Comparison of ENCODE assay signal across 8 cellular contexts in the genomic region with DNA sequence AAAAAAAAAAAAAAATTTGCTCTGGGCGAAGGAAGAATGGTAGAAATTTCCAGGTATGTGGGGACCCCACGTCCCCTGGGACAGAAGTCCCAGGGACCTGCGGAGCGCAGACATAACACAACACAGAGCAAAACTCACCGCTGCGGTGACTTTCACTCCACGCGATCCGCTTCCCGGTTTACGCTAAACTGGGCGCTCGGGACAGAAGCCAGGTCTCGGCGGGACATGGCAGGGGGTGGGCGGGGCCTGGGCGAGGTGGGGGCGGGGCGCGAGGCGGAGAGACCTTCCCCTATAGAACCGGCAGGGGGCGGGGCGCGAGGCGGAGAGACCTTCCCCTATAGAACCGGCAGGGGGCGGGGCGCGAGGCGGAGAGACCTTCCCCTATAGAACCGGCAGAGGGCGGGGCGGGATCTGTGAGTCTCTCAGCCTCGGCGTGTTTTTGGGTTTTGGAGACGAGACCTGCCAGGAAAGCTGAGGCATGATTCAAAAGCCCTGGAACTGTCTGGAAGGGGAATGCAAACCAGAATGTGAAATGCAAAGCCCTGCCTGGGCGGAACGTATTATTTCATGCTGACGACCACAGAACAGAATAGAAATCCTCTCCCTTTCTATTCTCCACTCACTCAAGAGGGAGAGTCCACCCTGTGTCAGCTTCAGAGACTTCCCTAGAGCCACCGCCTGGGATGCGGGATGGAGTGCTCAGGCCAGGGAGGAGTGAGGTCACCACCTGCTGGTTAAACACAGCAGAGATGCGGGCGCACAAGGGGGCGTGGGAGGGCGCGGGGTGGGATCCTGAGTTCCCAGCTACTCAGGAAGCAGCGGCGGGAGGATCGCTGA.
A peak's percentile ranks its signal among the peaks of the same experiment; 100 is the strongest.
DNase-seq lines count a peak whose midpoint lies in the region; ATAC-seq and TF ChIP-seq lines count a peak whose summit lies in the region.

No MANE protein-coding gene starts in this region.

- peak overlapping the region; percentile 77 for H3K4me3 Mint-ChIP-seq in activated T-cell treated with anti-CD3 and anti-CD28 coated beads, Interleukin-2, amount 50 U/mL, for 24 hours

- DNase-seq in NT2/D1 (ENCODE audit: low read depth, low spot score) (peak; percentile 49), erythroblast (lab: John Stamatoyannopoulos, UW) (peak; percentile 82 to 84)
- peak; percentile 81 for DNase-seq in activated T-cell treated with anti-CD3 and anti-CD28 coated beads, Interleukin-2, amount 50 U/mL, for 24 hours
- peak; percentile 47 to 70 for DNase-seq in stimulated activated CD8-positive, alpha-beta memory T cell treated with anti-CD3 and anti-CD28 coated beads, Interleukin-2, amount 100 ng/mL, for 48 hours (ENCODE audit: low read depth in 2 of 2)

- H3K36me3 ChIP-seq in NT2/D1 (ENCODE audit: insufficient read depth, insufficient read length, low read length) (peaks cover 9% of the 10 kb centered on the region), mucosa of stomach (ENCODE audit: control insufficient read depth, insufficient read depth, low read length) (no peaks in the 10 kb centered on the region)

- H3K9me3 ChIP-seq in NT2/D1 (ENCODE audit: insufficient read depth, low read length) = peaks cover 17% of the 10 kb centered on the region; the same call in 1 of the 2 replicates
- H3K9me3 ChIP-seq in mucosa of stomach (ENCODE audit: control insufficient read depth, low read length) = no peaks in the 10 kb centered on the region

- H3K27me3 Mint-ChIP-seq in activated T-cell treated with anti-CD3 and anti-CD28 coated beads, Interleukin-2, amount 50 U/mL, for 24 hours = peaks cover 33% of the 10 kb centered on the region

- H3K4me3 ChIP-seq in GM08714 (ENCODE audit: low read length) (peak overlapping the region; percentile 60; the same call in 1 of the 2 replicates), NT2/D1 (ENCODE audit: insufficient read length, low read depth) (peak overlapping the region; percentile 45), mucosa of stomach (ENCODE audit: low read length) (peak overlapping the region; percentile 44)

- peak overlapping the region; percentile 70 for H3K9ac ChIP-seq in NT2/D1 (ENCODE audit: insufficient read length, low read depth)
- peak overlapping the region; percentile 45 for H3K9ac ChIP-seq in mucosa of stomach (ENCODE audit: low read length)

- peaks cover 27% of the 10 kb centered on the region for H3K36me3 Mint-ChIP-seq in activated T-cell treated with anti-CD3 and anti-CD28 coated beads, Interleukin-2, amount 50 U/mL, for 24 hours (ENCODE audit: low read depth)

- no peak for ATAC-seq in HG03025 (IDR thresholded peaks at IDR 0.05; ENCODE audit: low FRiP score, unreplicated experiment)
- ATAC-seq in HG02885 (IDR thresholded peaks at IDR 0.05; ENCODE audit: poor library complexity, unreplicated experiment) = no peak

- peaks cover 26% of the 10 kb centered on the region for H3K9me3 Mint-ChIP-seq in activated T-cell treated with anti-CD3 and anti-CD28 coated beads, Interleukin-2, amount 50 U/mL, for 24 hours

- H3K4me1 ChIP-seq in NT2/D1 (ENCODE audit: insufficient read depth, insufficient read length) = no peaks in the 10 kb centered on the region
- H3K4me1 ChIP-seq in mucosa of stomach (ENCODE audit: control insufficient read depth, insufficient read depth, low read length) = peaks cover 9% of the 10 kb centered on the region

- H3K4me1 Mint-ChIP-seq in activated T-cell treated with anti-CD3 and anti-CD28 coated beads, Interleukin-2, amount 50 U/mL, for 24 hours (ENCODE audit: low read depth) = peaks cover 16% of the 10 kb centered on the region

- H3K27ac Mint-ChIP-seq in activated T-cell treated with anti-CD3 and anti-CD28 coated beads, Interleukin-2, amount 50 U/mL, for 24 hours = no peak overlapping the region

- H3K27me3 ChIP-seq in NT2/D1 (ENCODE audit: insufficient read depth, insufficient read length) = no peaks in the 10 kb centered on the region
- H3K27me3 ChIP-seq in mucosa of stomach (ENCODE audit: control insufficient read depth, insufficient read depth, low read length) = no peaks in the 10 kb centered on the region

- no peak for TF ChIP-seq POLR2A in erythroblast (IDR thresholded peaks at IDR 0.05; ENCODE audit: low read length)
